ENCODE assay signal across 9 cellular contexts in the genomic region with DNA sequence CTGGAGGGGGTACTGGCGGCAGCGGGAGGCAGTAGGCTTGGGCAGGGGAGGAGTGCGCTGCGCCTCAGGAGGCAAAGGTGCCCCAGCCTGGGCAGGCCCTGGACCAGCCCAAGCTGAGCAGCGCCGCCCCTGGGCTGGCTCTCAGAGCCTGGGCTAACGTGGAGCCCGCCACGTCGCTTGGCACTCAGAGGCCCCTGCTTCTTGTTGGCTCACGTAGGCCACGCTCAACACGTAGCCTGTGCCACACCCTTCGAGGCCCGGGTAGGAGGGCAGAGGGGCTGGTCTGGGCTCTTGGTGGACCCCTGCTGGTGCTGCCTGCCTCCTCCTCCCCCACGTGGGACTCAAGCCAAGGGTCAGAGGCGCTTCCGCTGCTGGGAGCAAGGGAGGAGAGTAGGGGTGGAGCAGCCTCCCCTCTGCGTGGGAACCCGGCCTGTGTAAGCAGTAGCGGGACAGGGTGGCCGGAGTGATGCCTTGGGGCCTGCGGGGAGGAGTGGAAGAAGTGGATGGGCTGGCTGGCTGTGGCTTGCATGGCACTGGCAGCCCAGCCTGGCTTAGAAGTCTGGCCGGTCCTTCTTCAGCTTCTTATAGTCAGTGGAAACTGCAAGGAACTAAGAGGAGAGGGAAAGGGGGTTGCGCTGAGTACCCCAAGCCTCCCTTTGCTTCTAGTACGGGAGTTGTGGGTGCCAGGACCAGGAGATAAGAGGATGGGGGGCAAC. TPM values are rescaled to one million over a fixed set of nuclear protein-coding genes. Genes with fewer than 3 reads are reported as not detected.
DNase-seq lines count a peak whose midpoint lies in the region; ATAC-seq and TF ChIP-seq lines count a peak whose summit lies in the region.
"Had no signal": no experiment of that assay in that cellular context is flagged by ENCODE, and none has a peak within 500 bp of the region (broad histone marks: within the 10 kb centered on the region; RNA-seq: fewer than 3 reads in every experiment).

No MANE protein-coding gene starts in this region.

- peaks cover 2% of the 10 kb centered on the region for H3K27me3 ChIP-seq in layer of hippocampus (ENCODE audit: control insufficient read depth, insufficient read depth, low read length)
- peaks cover 6 to 8% of the 10 kb centered on the region in 2 donors for H3K27me3 ChIP-seq in uterus

- no peaks in the 10 kb centered on the region for H3K9me3 Mint-ChIP-seq in activated CD8-positive, alpha-beta memory T cell treated with anti-CD3 and anti-CD28 coated beads, Interleukin-2, amount 10 ng/mL, durations not matched to agents 7 days and 5 days (ENCODE audit: low read depth)
- no peaks in the 10 kb centered on the region for H3K9me3 Mint-ChIP-seq in mesothelial cell of epicardium
- H3K9me3 Mint-ChIP-seq: activated naive CD4-positive, alpha-beta T cell treated with anti-CD3 and anti-CD28 coated beads, Interleukin-2, amount 50 U/mL, for 24 hours had no signal

- in situ Hi-C loops in astrocyte of the spinal cord (cut with HindIII; ENCODE audit: low sequenced_read_pairs), result no loop called here

- peaks cover 34% of the 10 kb centered on the region for H3K36me3 Mint-ChIP-seq in activated CD8-positive, alpha-beta memory T cell treated with anti-CD3 and anti-CD28 coated beads, Interleukin-2, amount 10 ng/mL, durations not matched to agents 7 days and 5 days
- peaks cover 26% of the 10 kb centered on the region for H3K36me3 Mint-ChIP-seq in mesothelial cell of epicardium

- intact Hi-C loops in uterus (cut with DNase I; ENCODE audit: low total_unique reads), result no loop called here

- no peaks in the 10 kb centered on the region for H3K9me3 ChIP-seq in uterus

- H3K4me1 Mint-ChIP-seq in activated CD8-positive, alpha-beta memory T cell treated with anti-CD3 and anti-CD28 coated beads, Interleukin-2, amount 10 ng/mL, durations not matched to agents 7 days and 5 days, result peaks cover 45% of the 10 kb centered on the region
- peaks cover 30% of the 10 kb centered on the region for H3K4me1 Mint-ChIP-seq in mesothelial cell of epicardium

- no peak overlapping the region for H3K27ac Mint-ChIP-seq in activated CD8-positive, alpha-beta memory T cell treated with anti-CD3 and anti-CD28 coated beads, Interleukin-2, amount 10 ng/mL, durations not matched to agents 7 days and 5 days
- no peak overlapping the region for H3K27ac Mint-ChIP-seq in mesothelial cell of epicardium
- H3K27ac Mint-ChIP-seq: activated naive CD4-positive, alpha-beta T cell treated with anti-CD3 and anti-CD28 coated beads, Interleukin-2, amount 50 U/mL, for 24 hours had no signal

- H3K27me3 Mint-ChIP-seq in activated CD8-positive, alpha-beta memory T cell treated with anti-CD3 and anti-CD28 coated beads, Interleukin-2, amount 10 ng/mL, durations not matched to agents 7 days and 5 days, result peaks cover 29% of the 10 kb centered on the region
- H3K27me3 Mint-ChIP-seq in mesothelial cell of epicardium (ENCODE audit: low read depth), result peaks cover 58% of the 10 kb centered on the region

- peaks cover 0 to 10% of the 10 kb centered on the region in 2 donors for H3K4me1 ChIP-seq in uterus

- CTCF ChIA-PET in activated CD8-positive, alpha-beta memory T cell treated with anti-CD3 and anti-CD28 coated beads, Interleukin-2, amount 10 ng/mL, durations not matched to agents 7 days and 5 days (lab: Charles Lee), result interaction anchor here (11.0 to 19.2 kb wide), 2 partner anchors 8 to 22 kb away, joined by 540 to 647 read pairs; a partner anchor contains a TSS

- DNase-seq in activated CD8-positive, alpha-beta memory T cell treated with anti-CD3 and anti-CD28 coated beads for 24 hours, result peak; percentile 67
- no peak for DNase-seq in activated CD8-positive, alpha-beta memory T cell treated with anti-CD3 and anti-CD28 coated beads, Interleukin-2, amount 10 ng/mL, durations not matched to agents 7 days and 5 days
- peak; percentile 70 for DNase-seq in astrocyte of the spinal cord (ENCODE audit: low read depth, low spot score)
- peak; percentile 35 to 44 for DNase-seq in uterus
- DNase-seq in activated naive CD4-positive, alpha-beta T cell treated with anti-CD3 and anti-CD28 coated beads, Interleukin-2, amount 50 U/mL, for 16 hours, result no peak
- no peak for DNase-seq in glomerular visceral epithelial cell (ENCODE audit: extremely low spot score)
- DNase-seq in mesothelial cell of epicardium (ENCODE audit: low spot score in 2 of 2, unreplicated experiment in 2 of 2), result no peak

- H3K27ac ChIP-seq in layer of hippocampus (ENCODE audit: low read depth, low read length), result peak overlapping the region; percentile 52
- peak overlapping the region in 1 of 2 donors; percentile 31 for H3K27ac ChIP-seq in uterus

- no peak for TF ChIP-seq CTCF in astrocyte of the spinal cord (IDR thresholded peaks at IDR 0.05; ENCODE audit: low read depth, low read length)
- TF ChIP-seq CTCF in uterus (IDR thresholded peaks at IDR 0.05), result no peak
- no peak for TF ChIP-seq CTCF in mesothelial cell of epicardium (IDR thresholded peaks at IDR 0.05; ENCODE audit: unreplicated experiment)

- H3K4me3 Mint-ChIP-seq in activated CD8-positive, alpha-beta memory T cell treated with anti-CD3 and anti-CD28 coated beads, Interleukin-2, amount 10 ng/mL, durations not matched to agents 7 days and 5 days, result no peak overlapping the region
- no peak overlapping the region for H3K4me3 Mint-ChIP-seq in mesothelial cell of epicardium

- TF ChIP-seq POLR2A in uterus (IDR thresholded peaks at IDR 0.05), result no peak

- no peaks in the 10 kb centered on the region for H3K36me3 ChIP-seq in uterus

- ATAC-seq in activated CD8-positive, alpha-beta memory T cell treated with anti-CD3 and anti-CD28 coated beads, Interleukin-2, amount 10 ng/mL, durations not matched to agents 7 days and 5 days, result no peak

- no peak overlapping the region for H3K4me3 ChIP-seq in astrocyte of the spinal cord (ENCODE audit: low read depth, low read length)
- no peak overlapping the region for H3K4me3 ChIP-seq in uterus

RNA-seq across cellular contexts. Expression of a gene that starts 5.7 kb away (rescaled TPM):
- total RNA-seq in activated CD8-positive, alpha-beta memory T cell treated with anti-CD3 and anti-CD28 coated beads, Interleukin-2, amount 10 ng/mL, durations not matched to agents 7 days and 5 days, result 100 to 1,000 TPM; 194 to 357 TPM
- 100 to 1,000 TPM in 1 of 4 donors, 10 to 100 TPM in 3; 12.4 to 128 (median 35.3) TPM for total RNA-seq in uterus
- total RNA-seq in mesothelial cell of epicardium, result 78.7 to 83.7 TPM (median 78.8 TPM) in 3 replicates

RNA-seq across cellular contexts. Expression of a gene that starts 15.8 kb away (rescaled TPM):
- 10 to 100 TPM in 1 of 2 experiments, 1 to 10 TPM in 1; 5.4 to 10.0 TPM for total RNA-seq in activated CD8-positive, alpha-beta memory T cell treated with anti-CD3 and anti-CD28 coated beads, Interleukin-2, amount 10 ng/mL, durations not matched to agents 7 days and 5 days
- 1 to 10 TPM in 2 of 4 donors, not detected in 2; 1.0 to 2.8 TPM for total RNA-seq in uterus
- total RNA-seq in mesothelial cell of epicardium, result 9.8 to 11.3 TPM (median 10.6 TPM) in 3 replicates

RNA-seq across cellular contexts. Expression of a gene that starts 18.6 kb away (rescaled TPM):
- under 1 TPM; 0.58 to 0.68 TPM for total RNA-seq in activated CD8-positive, alpha-beta memory T cell treated with anti-CD3 and anti-CD28 coated beads, Interleukin-2, amount 10 ng/mL, durations not matched to agents 7 days and 5 days
- total RNA-seq in uterus, result 1 to 10 TPM in 1 of 4 donors, not detected in 3; 6.3 TPM
- 3.3 to 3.8 TPM (median 3.6 TPM) in 3 replicates for total RNA-seq in mesothelial cell of epicardium

Comparison
In these comparisons a context has a peak if more than half of its experiments do, and no peak if none do; other contexts are left out.
1. DNase-seq: peak in activated CD8-positive, alpha-beta memory T cell treated with anti-CD3 and anti-CD28 coated beads for 24 hours (single experiment), astrocyte of the spinal cord (single experiment) and uterus (2 of 2); none in activated CD8-positive, alpha-beta memory T cell treated with anti-CD3 and anti-CD28 coated beads, Interleukin-2, amount 10 ng/mL, durations not matched to agents 7 days and 5 days (single experiment), activated naive CD4-positive, alpha-beta T cell treated with anti-CD3 and anti-CD28 coated beads, Interleukin-2, amount 50 U/mL, for 16 hours (single experiment), glomerular visceral epithelial cell (single experiment) and mesothelial cell of epicardium (0 of 2).